In genomic region chr12:9760699-9761406, GRCh38 we compare ENCODE assay signal across 8 cellular contexts. TPM values are rescaled to one million over a fixed set of nuclear protein-coding genes. Genes with fewer than 3 reads are reported as not detected.
DNase-seq lines count a peak whose midpoint lies in the region; ATAC-seq and TF ChIP-seq lines count a peak whose summit lies in the region.

TSS of gene CD69 (minus strand) at chr12:9760901. CDS start at chr12:9760820, 81 bp downstream.

- H3K27me3 ChIP-seq in Loucy (ENCODE audit: insufficient read depth, low read length, poor library complexity, severe bottlenecking): no peaks in the 10 kb centered on the region

- TF ChIP-seq CTCF in GM20000 (IDR thresholded peaks at IDR 0.05; ENCODE audit: extremely low read depth, missing control alignments) (no peak), Loucy (conservative IDR thresholded peaks at IDR 0.05; ENCODE audit: low read length) (no peak), foreskin fibroblast (IDR thresholded peaks at IDR 0.05; ENCODE audit: low read depth, low read length) (no peak), progenitor cell of endocrine pancreas (IDR thresholded peaks at IDR 0.05; ENCODE audit: unreplicated experiment) (no peak)

- H3K4me1 ChIP-seq in Loucy (ENCODE audit: insufficient read depth, low read length, poor library complexity, severe bottlenecking): peaks cover 54% of the 10 kb centered on the region

- H3K27me3 Mint-ChIP-seq in progenitor cell of endocrine pancreas: no peaks in the 10 kb centered on the region

- H3K9me3 Mint-ChIP-seq in progenitor cell of endocrine pancreas (ENCODE audit: low read depth): peaks cover 6% of the 10 kb centered on the region

- H3F3A ChIP-seq in Loucy (ENCODE audit: low read depth): peaks cover 12% of the 10 kb centered on the region; the same call in 1 of the 2 replicates

- H3K36me3 Mint-ChIP-seq in progenitor cell of endocrine pancreas (ENCODE audit: insufficient read depth): no peaks in the 10 kb centered on the region

- no peak within 1 kb of the TSS for H3K27ac Mint-ChIP-seq in progenitor cell of endocrine pancreas

- H3K9me3 ChIP-seq in Loucy (ENCODE audit: insufficient read depth, low read depth, low read length): no peaks in the 10 kb centered on the region

- H3K4me3 Mint-ChIP-seq in progenitor cell of endocrine pancreas (ENCODE audit: low read depth): no peak within 1 kb of the TSS

- peaks cover 16% of the 10 kb centered on the region for H4K20me1 ChIP-seq in Loucy (ENCODE audit: insufficient read depth, low read length, poor library complexity, severe bottlenecking)

- no peaks in the 10 kb centered on the region for H3K9me2 ChIP-seq in Loucy (replicated peaks; ENCODE audit: low read depth, low read length)

- peaks cover 5% of the 10 kb centered on the region; the same call in 1 of the 2 replicates for H3K36me3 ChIP-seq in Loucy (ENCODE audit: insufficient read depth, low read length)

- H3K4me1 Mint-ChIP-seq in progenitor cell of endocrine pancreas (ENCODE audit: low read depth): peaks cover 18% of the 10 kb centered on the region

- peak within 1 kb of the TSS; percentile 79 for H3K4me3 ChIP-seq in Loucy (ENCODE audit: low read length, poor library complexity, severe bottlenecking)
- no peak within 1 kb of the TSS for H3K4me3 ChIP-seq in foreskin fibroblast (ENCODE audit: low read depth in 1 of 2, low read length in 2 of 2)

- H3K79me2 ChIP-seq in Loucy (ENCODE audit: insufficient read depth, low read length): peaks cover 59% of the 10 kb centered on the region

- no peak within 1 kb of the TSS for H2AFZ ChIP-seq in Loucy (ENCODE audit: low read length)

- peak; percentile 70 for ATAC-seq in stimulated activated naive CD8-positive, alpha-beta T cell treated with anti-CD3 and anti-CD28 coated beads, Interleukin-15, Interleukin-2, amounts not matched to agents 100 U/mL and 50 U/mL, for 24 hours

- H3K9ac ChIP-seq in Loucy (ENCODE audit: low read depth, low read length, poor library complexity, severe bottlenecking): peak within 1 kb of the TSS; percentile 78

- DNase-seq in AML-193 (lab: John Stamatoyannopoulos, UW): peak; percentile 73 to 76
- peak; percentile 42 for DNase-seq in GM20000 (ENCODE audit: low spot score)
- peak; percentile 73 for DNase-seq in activated CD8-positive, alpha-beta memory T cell treated with anti-CD3 and anti-CD28 coated beads, Interleukin-2, amount 50 U/mL, for 4 hours
- peak; percentile 67 for DNase-seq in left kidney (ENCODE audit: low read depth, low spot score)
- DNase-seq in stimulated activated naive CD8-positive, alpha-beta T cell treated with anti-CD3 and anti-CD28 coated beads, Interleukin-15, Interleukin-2, amounts not matched to agents 100 U/mL and 50 U/mL, for 24 hours: peak; percentile 75
- no peak for DNase-seq in foreskin fibroblast
- DNase-seq in progenitor cell of endocrine pancreas (ENCODE audit: low spot score, unreplicated experiment): no peak

- peak within 1 kb of the TSS; percentile 98 for H3K4me2 ChIP-seq in Loucy (ENCODE audit: low read depth, low read length, poor library complexity, severe bottlenecking)

RNA-seq across cellular contexts. Expression of gene CD69, which starts in this region (rescaled TPM):
- total RNA-seq in progenitor cell of endocrine pancreas: not detected in 2 replicates

Comparison
In these comparisons a context has a peak if more than half of its experiments do, and no peak if none do; other contexts are left out.
1. DNase-seq: peak in AML-193 (2 of 2), GM20000 (single experiment), activated CD8-positive, alpha-beta memory T cell treated with anti-CD3 and anti-CD28 coated beads, Interleukin-2, amount 50 U/mL, for 4 hours (single experiment), left kidney (single experiment) and stimulated activated naive CD8-positive, alpha-beta T cell treated with anti-CD3 and anti-CD28 coated beads, Interleukin-15, Interleukin-2, amounts not matched to agents 100 U/mL and 50 U/mL, for 24 hours (single experiment); none in foreskin fibroblast (0 of 2) and progenitor cell of endocrine pancreas (single experiment).